ENCODE assay signal across 8 cellular contexts in genomic region chr14:52551205-52551604, GRCh38. TPM values are rescaled to one million over a fixed set of nuclear protein-coding genes. Genes with fewer than 3 reads are reported as not detected.
DNase-seq lines count a peak whose midpoint lies in the region; ATAC-seq and TF ChIP-seq lines count a peak whose summit lies in the region.

No MANE protein-coding gene starts in this region.

- BruUV-seq in PC-9 (replicated peaks; lab: Mats Ljungman, UMichigan), result no TSS peak

- DNase-seq in GM12864 (ENCODE audit: low read depth) (no peak), PC-9 (no peak), esophagus muscularis mucosa (ENCODE audit: extremely low spot score) (no peak), psoas muscle (no peak), SW480 (ENCODE audit: low spot score) (no peak), NCI-H146 treated with DMSO at 0.1 percent for 48 hours (lab: John Stamatoyannopoulos, UW; ENCODE audit: unreplicated experiment) (no peak)
- DNase-seq in stimulated activated naive CD4-positive, alpha-beta T cell (lab: John Stamatoyannopoulos, UW), result no peak

- H2AFZ ChIP-seq in PC-9, result peak overlapping the region; percentile 95; the same call in 1 of the 2 replicates

- H3K4me3 ChIP-seq in GM12864 (ENCODE audit: low read depth, low read length), result peak overlapping the region; percentile 69
- H3K4me3 ChIP-seq in PC-9, result peak overlapping the region; percentile 65; the same call in 1 of the 2 replicates
- peak overlapping the region; percentile 74 to 91 (median 82) for H3K4me3 ChIP-seq in esophagus muscularis mucosa
- peak overlapping the region; percentile 82 for H3K4me3 ChIP-seq in psoas muscle

- POLR2A ChIA-PET in PC-9 (lab: Charles Lee; ENCODE audit: unreplicated experiment), result no interaction called here

- TF ChIP-seq EP300 in esophagus muscularis mucosa (IDR thresholded peaks at IDR 0.05), result no peak

- 51% methylated on average over 5 of the region's 6 CpGs for WGBS in esophagus muscularis mucosa
- 55 to 67% (median 60%) methylated on average over 6 of the region's 6 CpGs for WGBS in psoas muscle, 3 donors

- H3F3A ChIP-seq in PC-9 (ENCODE audit: insufficient read depth, low read depth), result 0 out of 2 replicates have a peak, but pooled peaks cover 4% of the 10 kb centered on the region

- no peaks in the 10 kb centered on the region for H3K79me2 ChIP-seq in PC-9 (ENCODE audit: low read depth)

- CTCF ChIA-PET in PC-9 (lab: Charles Lee), result interaction anchor here (0.7 kb wide), 1 partner anchor 797 kb away, joined by 8 read pairs; no protein-coding TSS in a partner anchor

- H3K4me2 ChIP-seq in PC-9, result peak overlapping the region; percentile 77

- H3K36me3 ChIP-seq in PC-9 (ENCODE audit: low read depth), result no peaks in the 10 kb centered on the region
- H3K36me3 ChIP-seq in esophagus muscularis mucosa, result no peaks in the 10 kb centered on the region
- no peaks in the 10 kb centered on the region for H3K36me3 ChIP-seq in psoas muscle (ENCODE audit: insufficient read depth in 1 of 2, low read depth in 1 of 2)

- no peak overlapping the region for H3K27ac ChIP-seq in PC-9
- H3K27ac ChIP-seq in esophagus muscularis mucosa (replicated peaks in 1 of 4), result peak overlapping the region; percentile 86 to 96 (median 94)
- peak overlapping the region; percentile 86 for H3K27ac ChIP-seq in psoas muscle

- no peak for TF ChIP-seq CTCF in GM12864 (IDR thresholded peaks at IDR 0.05; ENCODE audit: low read depth, low read length, missing control alignments)
- TF ChIP-seq CTCF in PC-9 (conservative IDR thresholded peaks at IDR 0.05), result no peak
- no peak for TF ChIP-seq CTCF in esophagus muscularis mucosa (IDR thresholded peaks at IDR 0.05)
- no peak for TF ChIP-seq CTCF in psoas muscle (IDR thresholded peaks at IDR 0.05)

- ATAC-seq in psoas muscle, result no peak
- no peak for ATAC-seq in GM18519 (IDR thresholded peaks at IDR 0.05; ENCODE audit: low FRiP score, unreplicated experiment)

- no peaks in the 10 kb centered on the region for H3K9me3 ChIP-seq in PC-9 (ENCODE audit: insufficient read depth, low read depth)
- no peaks in the 10 kb centered on the region for H3K9me3 ChIP-seq in esophagus muscularis mucosa
- no peaks in the 10 kb centered on the region for H3K9me3 ChIP-seq in psoas muscle

- no peaks in the 10 kb centered on the region for H4K20me1 ChIP-seq in PC-9 (ENCODE audit: insufficient read depth)

- H3K4me1 ChIP-seq in PC-9 (replicated peaks; ENCODE audit: insufficient read depth) (peaks cover 21% of the 10 kb centered on the region), esophagus muscularis mucosa (peaks cover 17 to 34% (median 28%) of the 10 kb centered on the region in 4 donors), psoas muscle (peaks cover 23% of the 10 kb centered on the region)

- no peaks in the 10 kb centered on the region for H3K9me2 ChIP-seq in PC-9 (ENCODE audit: insufficient read depth)

- intact Hi-C loops in PC-9 (cut with micrococcal nuclease; ENCODE audit: unreplicated experiment) (loop anchor here (5.0 kb wide), 1 partner anchor 401 kb away; the partner anchor contains the start of gene FERMT2), esophagus muscularis mucosa (cut with DNase I) (loop anchor here (5.0 kb wide), 2 partner anchors 141 to 601 kb away; partner anchors contain the start of gene DDHD1), psoas muscle (cut with DNase I) (loop anchor here (5.0 to 10.0 kb wide), 2 partner anchors 241 to 414 kb away; partner anchors contain the start of gene GNPNAT1 (in 1 of the 2))

- H3K27me3 ChIP-seq in PC-9 (ENCODE audit: insufficient read depth, low read depth), result no peaks in the 10 kb centered on the region
- no peaks in the 10 kb centered on the region for H3K27me3 ChIP-seq in esophagus muscularis mucosa
- H3K27me3 ChIP-seq in psoas muscle (ENCODE audit: insufficient read depth in 3 of 3, low read length in 2 of 3), result no peaks in the 10 kb centered on the region

- no peak for TF ChIP-seq POLR2A in esophagus muscularis mucosa (IDR thresholded peaks at IDR 0.05; ENCODE audit: low read depth)

RNA-seq across cellular contexts. Expression of gene TXNDC16, which starts 1.1 kb away (rescaled TPM):
- total RNA-seq in PC-9 (2021) (5.7 and 7.9 TPM in 2 replicates), esophagus muscularis mucosa (10 to 100 TPM in 3 of 4 donors, 1 to 10 TPM in 1; 6.5 to 12.5 (median 11.8) TPM), psoas muscle (1 to 10 TPM; 1.8 to 4.2 (median 2.4) TPM)
- polyA plus RNA-seq in psoas muscle, result 1 to 10 TPM in 2 of 3 donors, under 1 TPM in 1; 0.42 to 1.7 (median 1.6) TPM

RNA-seq across cellular contexts. Expression of gene GPR137C, which starts 1.4 kb away (rescaled TPM):
- total RNA-seq in PC-9 (2021) (1.1 and 1.2 TPM in 2 replicates), esophagus muscularis mucosa (1 to 10 TPM in 1 of 4 donors, under 1 TPM in 3; 0.39 to 1.2 (median 0.45) TPM), psoas muscle (1 to 10 TPM in 1 of 4 donors, under 1 TPM in 3; 0.13 to 1.6 (median 0.29) TPM)
- under 1 TPM; 0.31 to 0.58 (median 0.40) TPM for polyA plus RNA-seq in psoas muscle
